15 cellular contexts compared by ENCODE assay signal in the genomic region with DNA sequence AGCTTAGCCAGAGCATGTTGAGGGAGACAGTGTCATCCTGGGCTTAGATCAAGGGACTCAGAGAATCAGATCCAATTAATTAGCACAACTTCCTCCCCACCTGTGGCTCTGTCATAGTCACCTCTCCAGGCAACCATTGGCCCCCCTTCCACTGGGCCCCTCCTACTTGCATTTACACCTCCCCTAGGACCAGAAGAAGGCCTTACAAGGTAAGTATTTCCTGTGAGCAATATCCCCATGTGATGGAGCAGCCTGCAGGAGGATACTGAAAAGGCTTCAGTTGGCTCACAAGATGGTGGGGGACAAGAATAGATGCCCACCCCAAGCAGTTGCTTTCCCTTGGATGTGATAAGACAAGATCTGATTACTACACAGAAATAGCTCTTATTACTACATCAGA.
"Had no signal": no experiment of that assay in that cellular context is flagged by ENCODE, and none has a peak within 500 bp of the region (broad histone marks: within the 10 kb centered on the region; RNA-seq: fewer than 3 reads in every experiment).

No MANE protein-coding gene starts in this region.

- H3K27ac Mint-ChIP-seq: activated B cell treated with CpG ODN at 0.5 μM for 24 hours; activated CD4-positive, alpha-beta T cell treated with anti-CD3 and anti-CD28 coated beads, Interleukin-2, amount 10 ng/mL, durations not matched to agents 7 days and 5 days; nephron; stimulated activated memory B cell treated with anti-CD40 and anti-IgM and Interleukin-4, amounts not matched to agents 10 μg/mL and 1 μg/mL and 100 μg/mL, for 72 hours had no signal

- H3K27ac ChIP-seq: cardiac muscle cell, foreskin keratinocyte, psoas muscle, right lobe of liver, tibial artery, uterus had no signal

- H3K27me3 Mint-ChIP-seq: activated CD4-positive, alpha-beta T cell treated with anti-CD3 and anti-CD28 coated beads, Interleukin-2, amount 10 ng/mL, durations not matched to agents 7 days and 5 days had no signal

- DNase-seq: activated B cell treated with CpG ODN at 0.5 μM for 24 hours; activated CD4-positive, alpha-beta T cell treated with anti-CD3 and anti-CD28 coated beads, Interleukin-2, amount 10 ng/mL, durations not matched to agents 7 days and 5 days; activated effector memory CD4-positive, alpha-beta T cell treated with anti-CD3 and anti-CD28 coated beads, Interleukin-2, amount 50 U/mL, for 16 hours; activated T-cell treated with anti-CD3 and anti-CD28 coated beads, Interleukin-2, amount 50 U/mL, for 4 hours; foreskin keratinocyte; mammary epithelial cell; psoas muscle; right lobe of liver; stimulated activated CD4-positive, alpha-beta T cell treated with anti-CD3 and anti-CD28 coated beads, Interleukin-1b, Interleukin-23, amount 100 ng/mL, for 48 hours; tibial artery; uterus had no signal

- H3K36me3 Mint-ChIP-seq: stimulated activated memory B cell treated with anti-CD40 and anti-IgM and Interleukin-4, amounts not matched to agents 10 μg/mL and 1 μg/mL and 100 μg/mL, for 72 hours had no signal

- H3K4me1 Mint-ChIP-seq: activated B cell treated with CpG ODN at 0.5 μM for 24 hours; activated CD4-positive, alpha-beta T cell treated with anti-CD3 and anti-CD28 coated beads, Interleukin-2, amount 10 ng/mL, durations not matched to agents 7 days and 5 days; nephron; stimulated activated memory B cell treated with anti-CD40 and anti-IgM and Interleukin-4, amounts not matched to agents 10 μg/mL and 1 μg/mL and 100 μg/mL, for 72 hours had no signal

- ATAC-seq: foreskin keratinocyte; left lobe of liver; psoas muscle; right lobe of liver; stimulated activated memory B cell treated with anti-CD40 and anti-IgM and Interleukin-4, amounts not matched to agents 10 μg/mL and 1 μg/mL and 100 μg/mL, for 72 hours had no signal

- H3K27me3 ChIP-seq: cardiac muscle cell, right lobe of liver, tibial artery, uterus had no signal

- H3K4me3 Mint-ChIP-seq: activated B cell treated with CpG ODN at 0.5 μM for 24 hours; activated CD4-positive, alpha-beta T cell treated with anti-CD3 and anti-CD28 coated beads, Interleukin-2, amount 10 ng/mL, durations not matched to agents 7 days and 5 days; activated T-cell treated with anti-CD3 and anti-CD28 coated beads, Interleukin-2, amount 50 U/mL, for 4 hours; nephron; stimulated activated memory B cell treated with anti-CD40 and anti-IgM and Interleukin-4, amounts not matched to agents 10 μg/mL and 1 μg/mL and 100 μg/mL, for 72 hours had no signal

- H3K36me3 ChIP-seq: cardiac muscle cell, right lobe of liver, tibial artery, uterus had no signal

- H3K9me3 ChIP-seq: psoas muscle, right lobe of liver, tibial artery, uterus had no signal

- H3K9me3 Mint-ChIP-seq: activated B cell treated with CpG ODN at 0.5 μM for 24 hours; activated CD4-positive, alpha-beta T cell treated with anti-CD3 and anti-CD28 coated beads, Interleukin-2, amount 10 ng/mL, durations not matched to agents 7 days and 5 days; activated T-cell treated with anti-CD3 and anti-CD28 coated beads, Interleukin-2, amount 50 U/mL, for 4 hours; nephron; stimulated activated memory B cell treated with anti-CD40 and anti-IgM and Interleukin-4, amounts not matched to agents 10 μg/mL and 1 μg/mL and 100 μg/mL, for 72 hours had no signal

- H3K4me3 ChIP-seq: cardiac muscle cell, psoas muscle, right lobe of liver, tibial artery, uterus had no signal

- H3K4me1 ChIP-seq: foreskin keratinocyte, psoas muscle, right lobe of liver, tibial artery, uterus had no signal
